ENCODE assay signal across 8 cellular contexts in the genomic region with DNA sequence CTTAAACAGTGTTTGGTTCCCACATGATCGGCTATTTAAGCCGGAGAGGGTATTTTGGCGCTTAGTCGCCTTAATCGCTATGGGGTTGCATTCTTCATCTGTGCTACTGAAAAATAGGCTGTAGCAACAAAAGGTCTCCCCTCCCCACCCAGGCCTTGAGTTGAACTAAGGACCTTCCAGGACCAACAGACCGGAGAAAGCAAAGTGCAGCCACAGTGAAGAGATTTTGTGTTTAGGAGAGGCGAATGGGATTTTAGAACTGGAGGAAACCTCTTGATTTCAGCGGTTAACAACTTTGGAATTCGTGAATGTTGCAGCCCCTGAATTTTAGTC. TPM values are rescaled to one million over a fixed set of nuclear protein-coding genes. Genes with fewer than 3 reads are reported as not detected.
DNase-seq lines count a peak whose midpoint lies in the region; ATAC-seq and TF ChIP-seq lines count a peak whose summit lies in the region.

No MANE protein-coding gene starts in this region.

- TF ChIP-seq POLR2A in vagina (IDR thresholded peaks at IDR 0.05), result no peak

- DNase-seq in right atrium auricular region (ENCODE audit: low spot score) (no peak), left cardiac atrium (no peak), colonic mucosa (no peak), mucosa of descending colon (no peak), vagina (ENCODE audit: extremely low spot score in 2 of 2) (no peak), COLO829 (ENCODE audit: low spot score) (no peak), GM19240 (ENCODE audit: insufficient read length, low spot score) (no peak), mucosa of gallbladder (ENCODE audit: low spot score) (no peak)

- ATAC-seq in left cardiac atrium, result no peak
- ATAC-seq in mucosa of descending colon, result no peak

- H3K9me3 ChIP-seq in right atrium auricular region (no peaks in the 10 kb centered on the region), colonic mucosa (no peaks in the 10 kb centered on the region), mucosa of descending colon (no peaks in the 10 kb centered on the region), vagina (no peaks in the 10 kb centered on the region)

- H3K36me3 ChIP-seq in right atrium auricular region, result no peaks in the 10 kb centered on the region
- no peaks in the 10 kb centered on the region for H3K36me3 ChIP-seq in colonic mucosa
- no peaks in the 10 kb centered on the region for H3K36me3 ChIP-seq in mucosa of descending colon (ENCODE audit: low read depth)
- H3K36me3 ChIP-seq in vagina, result no peaks in the 10 kb centered on the region

- H3K27ac ChIP-seq in right atrium auricular region, result peak overlapping the region; percentile 80 to 82
- peak overlapping the region; percentile 97 for H3K27ac ChIP-seq in colonic mucosa
- peak overlapping the region; percentile 85 for H3K27ac ChIP-seq in vagina

- H3K9ac ChIP-seq in colonic mucosa (ENCODE audit: low read depth in 2 of 2, low read length in 2 of 2), result peak overlapping the region; percentile 95 to 97

- intact Hi-C loops in left cardiac atrium (cut with DNase I), result loop anchor here in 1 of 2 donors (5.0 kb wide), 1 partner anchor 33 kb away; no protein-coding TSS in a partner anchor
- intact Hi-C loops in colonic mucosa (cut with DNase I), result loop anchor here (5.0 kb wide), 1 partner anchor 33 kb away; no protein-coding TSS in a partner anchor
- intact Hi-C loops in mucosa of descending colon (cut with DNase I, micrococcal nuclease), result loop anchor here in 1 of 2 donors (5.0 kb wide), 1 partner anchor 33 kb away; no protein-coding TSS in a partner anchor
- intact Hi-C loops in vagina (cut with DNase I), result no loop called here

- H3K27me3 ChIP-seq in right atrium auricular region (no peaks in the 10 kb centered on the region), colonic mucosa (no peaks in the 10 kb centered on the region), vagina (no peaks in the 10 kb centered on the region)

- H3K4me1 ChIP-seq in right atrium auricular region (peaks cover 0 to 33% of the 10 kb centered on the region in 2 donors), colonic mucosa (peaks cover 7% of the 10 kb centered on the region), mucosa of descending colon (ENCODE audit: low read depth) (peaks cover 39% of the 10 kb centered on the region), vagina (peaks cover 49% of the 10 kb centered on the region)

- H3K4me3 ChIP-seq in right atrium auricular region (peak overlapping the region; percentile 66 to 79), colonic mucosa (peak overlapping the region; percentile 86), mucosa of descending colon (peak overlapping the region; percentile 75), vagina (peak overlapping the region; percentile 79 to 81)

- TF ChIP-seq CTCF in right atrium auricular region (IDR thresholded peaks at IDR 0.05) (no peak), colonic mucosa (IDR thresholded peaks at IDR 0.05) (no peak), mucosa of descending colon (IDR thresholded peaks at IDR 0.05) (no peak), vagina (IDR thresholded peaks at IDR 0.05) (no peak)

RNA-seq across cellular contexts. Expression of a gene that starts 1.4 kb away (rescaled TPM):
- total RNA-seq in right atrium auricular region, result 10 to 100 TPM; 31.2 to 54.3 TPM
- total RNA-seq in left cardiac atrium, result 10 to 100 TPM; 47.0 to 53.3 TPM
- 100 to 1,000 TPM; 174 to 186 TPM for total RNA-seq in colonic mucosa
- total RNA-seq in mucosa of descending colon, result 100 to 1,000 TPM; 116 to 192 (median 178) TPM
- total RNA-seq in vagina, result 82.3 TPM
- 71.4 TPM for total RNA-seq in mucosa of gallbladder
